Comparison of ENCODE assay signal across 1 cellular context in the genomic region with DNA sequence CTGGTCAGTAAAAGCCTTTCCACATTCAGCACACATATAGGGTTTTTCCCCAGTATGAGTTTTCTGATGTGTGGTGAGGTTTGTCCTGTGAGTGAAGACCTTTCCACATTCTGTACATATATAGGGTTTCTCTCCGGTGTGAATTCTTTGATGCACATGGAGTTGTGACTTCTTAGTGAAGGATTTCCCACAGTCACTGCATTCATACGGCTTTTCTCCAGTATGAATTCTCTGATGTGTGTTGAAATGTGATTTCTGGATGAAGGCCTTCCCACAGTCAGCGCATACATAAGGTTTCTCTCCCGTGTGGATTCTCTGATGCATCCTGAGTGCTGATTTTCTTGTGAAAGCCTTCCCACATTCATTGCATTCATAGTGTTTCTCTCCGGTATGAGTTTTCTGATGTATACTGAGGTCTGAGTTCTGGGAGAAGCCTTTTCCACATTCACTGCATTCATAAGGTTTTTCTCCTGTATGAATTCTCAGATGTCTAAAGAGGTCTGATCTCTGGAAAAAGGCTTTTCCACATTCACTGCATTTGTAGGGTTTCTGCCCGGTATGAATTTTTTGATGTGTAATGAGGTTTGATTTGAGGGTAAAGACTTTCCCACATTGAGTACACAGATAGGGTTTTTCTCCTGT.
TF ChIP-seq lines count a peak whose summit lies in the region.

No MANE protein-coding gene starts in this region.

TF ChIP-seq in K562, 482 proteins besides CTCF, POLR2A, EP300 and RAD21:
- TF ChIP-seq NUFIP1 (IDR thresholded peaks at IDR 0.05; ENCODE audit: partially characterized antibody) (no peak), FOXK1 (CRISPR knock-in tag; IDR thresholded peaks at IDR 0.05; ENCODE audit: borderline replicate concordance) (no peak), LEF1 (IDR thresholded peaks at IDR 0.05) (no peak), ZSCAN29 (IDR thresholded peaks at IDR 0.05) (no peak), ZNF274 (IDR thresholded peaks at IDR 0.05; ENCODE audit: borderline replicate concordance, low read depth, low read length) (peak; percentile 73), ZNF75A (CRISPR knock-in tag; IDR thresholded peaks at IDR 0.05) (peak; percentile 45; the same call in 1 of the 2 replicates), RHOXF2B (CRISPR knock-in tag; conservative IDR thresholded peaks at IDR 0.05) (no peak), TRIM28 (IDR thresholded peaks at IDR 0.05) (0 out of 2 replicates have a peak, but pooled peaks have one; percentile 28)
- TF ChIP-seq, protein P1, sequence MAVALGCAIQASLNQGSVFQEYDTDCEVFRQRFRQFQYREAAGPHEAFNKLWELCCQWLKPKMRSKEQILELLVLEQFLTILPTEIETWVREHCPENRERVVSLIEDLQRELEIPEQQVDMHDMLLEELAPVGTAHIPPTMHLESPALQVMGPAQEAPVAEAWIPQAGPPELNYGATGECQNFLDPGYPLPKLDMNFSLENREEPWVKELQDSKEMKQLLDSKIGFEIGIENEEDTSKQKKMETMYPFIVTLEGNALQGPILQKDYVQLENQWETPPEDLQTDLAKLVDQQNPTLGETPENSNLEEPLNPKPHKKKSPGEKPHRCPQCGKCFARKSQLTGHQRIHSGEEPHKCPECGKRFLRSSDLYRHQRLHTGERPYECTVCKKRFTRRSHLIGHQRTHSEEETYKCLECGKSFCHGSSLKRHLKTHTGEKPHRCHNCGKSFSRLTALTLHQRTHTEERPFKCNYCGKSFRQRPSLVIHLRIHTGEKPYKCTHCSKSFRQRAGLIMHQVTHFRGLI (CRISPR knock-in tag; IDR thresholded peaks at IDR 0.05), result no peak
